ENCODE assay signal across 19 cellular contexts in genomic region chr6:47456536-47456975, GRCh38. TPM values are rescaled to one million over a fixed set of nuclear protein-coding genes. Genes with fewer than 3 reads are reported as not detected.
A peak's percentile ranks its signal among the peaks of the same experiment; 100 is the strongest.
DNase-seq lines count a peak whose midpoint lies in the region; ATAC-seq, FAIRE-seq and TF ChIP-seq lines count a peak whose summit lies in the region.
"Had no signal": no experiment of that assay in that cellular context is flagged by ENCODE, and none has a peak within 500 bp of the region (broad histone marks: within the 10 kb centered on the region; RNA-seq: fewer than 3 reads in every experiment).

No MANE protein-coding gene starts in this region.

- DNase-seq in HepG2 (ENCODE audit: low spot score): no peak
- DNase-seq in right lobe of liver: no peak
- peak; percentile 77 for DNase-seq in NCI-H146 (lab: John Stamatoyannopoulos, UW)
- peak; percentile 83 for DNase-seq in NCI-H69 (lab: John Stamatoyannopoulos, UW)
- no peak for DNase-seq in activated T-cell treated with anti-CD3 and anti-CD28 coated beads, Interleukin-2, amount 50 U/mL, for 1 hour
- DNase-seq: ACHN; C1 segment of cervical spinal cord; CD8-positive, alpha-beta memory T cell; DND-41; MV-4-11; NCI-H1694; NCI-H524; NK-92 treated with Interleukin-12 subunit alpha and Interleukin-12 subunit beta, amount 100 ng/mL, for 24 hours; SHP77 had no signal

- H3K4me2 ChIP-seq in HepG2 (ENCODE audit: low read depth, low read length): no peak overlapping the region

- WGBS in HepG2 (ENCODE audit: low lambda C conversion rate): 2% methylated on average over 2 of the region's 2 CpGs
- 75% methylated on average over 2 of the region's 2 CpGs for WGBS in right lobe of liver (ENCODE audit: insufficient coverage, low coverage, low lambda C conversion rate, missing lambda C conversion rate)

- H4K20me1 ChIP-seq in HepG2 (ENCODE audit: insufficient read depth, low read length): no peaks in the 10 kb centered on the region

- no peaks in the 10 kb centered on the region for H3K9me3 ChIP-seq in HepG2 (ENCODE audit: low read length)
- no peaks in the 10 kb centered on the region for H3K9me3 ChIP-seq in right lobe of liver
- H3K9me3 ChIP-seq: HAP-1 had no signal

- no peak overlapping the region for H3K9ac ChIP-seq in HepG2 (ENCODE audit: insufficient read depth, low read depth, low read length)

- H3K4me3 ChIP-seq in HepG2 (replicated peaks in 1 of 3; ENCODE audit: insufficient read depth in 1 of 3, low read depth in 2 of 3, low read length in 3 of 3) (no peak overlapping the region), right lobe of liver (no peak overlapping the region)
- H3K4me3 ChIP-seq: HAP-1, K562, SK-N-MC had no signal

- in situ Hi-C loops in HepG2 (cut with HindIII; ENCODE audit: extremely low pct_ligation_motif_present, low pct_unique_long_range_greater_than_20kb): no loop called here

- no peak for TF ChIP-seq POLR2A in HepG2 (IDR thresholded peaks at IDR 0.05; ENCODE audit: insufficient read depth in 1 of 2, low read depth in 2 of 2, low read length in 2 of 2)
- no peak for TF ChIP-seq POLR2A in right lobe of liver (IDR thresholded peaks at IDR 0.05)

- H3K27me3 ChIP-seq in HepG2 (ENCODE audit: control insufficient read depth in 1 of 2, insufficient read depth in 2 of 2, low read length in 2 of 2): 0 out of 5 replicates have a peak, but pooled peaks cover 0 to 4% of the 10 kb centered on the region in 2 experiments
- no peaks in the 10 kb centered on the region for H3K27me3 ChIP-seq in right lobe of liver

- intact Hi-C loops in HepG2 (cut with micrococcal nuclease; ENCODE audit: unreplicated experiment): loop anchor here (5.0 kb wide), 1 partner anchor 39 kb away; no protein-coding TSS in a partner anchor
- intact Hi-C loops in right lobe of liver (cut with DNase I): no loop called here

- H2AFZ ChIP-seq in HepG2 (ENCODE audit: low read length): no peak overlapping the region

- TF ChIP-seq CTCF in HepG2 (CRISPR knock-in tag; IDR thresholded peaks at IDR 0.05): no peak
- no peak for TF ChIP-seq CTCF in right lobe of liver (IDR thresholded peaks at IDR 0.05)

- POLR2A ChIA-PET in HepG2 (lab: Yijun Ruan, JAX): no interaction called here

- BruUV-seq in HepG2 (replicated peaks; lab: Mats Ljungman, UMichigan): no TSS peak

- CTCF ChIA-PET in HepG2 (lab: Yijun Ruan, JAX; ENCODE audit: low intra/inter-chr PET ratio, low total read pairs): no interaction called here

- TF ChIP-seq RAD21 in HepG2 (CRISPR knock-in tag; IDR thresholded peaks at IDR 0.05): no peak

- H3K79me2 ChIP-seq in HepG2 (ENCODE audit: insufficient read depth, low read length): no peaks in the 10 kb centered on the region

- H3K36me3 ChIP-seq in HepG2 (replicated peaks in 1 of 2; ENCODE audit: control insufficient read depth in 1 of 2, insufficient read depth in 2 of 2, low read length in 2 of 2): no peaks in the 10 kb centered on the region
- no peaks in the 10 kb centered on the region for H3K36me3 ChIP-seq in right lobe of liver
- H3K36me3 ChIP-seq: HAP-1 had no signal

- H3K4me1 ChIP-seq in HepG2 (ENCODE audit: insufficient read depth, low read length) (peaks cover 17% of the 10 kb centered on the region), right lobe of liver (peaks cover 0 to 31% (median 8%) of the 10 kb centered on the region in 4 donors)
- H3K4me1 ChIP-seq: HAP-1 had no signal

- H3K27ac ChIP-seq in HepG2 (ENCODE audit: extremely low read length, insufficient read depth, low read length) (no peak overlapping the region), right lobe of liver (no peak overlapping the region)
- H3K27ac ChIP-seq: SK-N-MC had no signal

- TF ChIP-seq EP300 in HepG2 (IDR thresholded peaks at IDR 0.05; ENCODE audit: low read depth in 2 of 2, low read length in 2 of 2) (no peak), HepG2 (CRISPR knock-in tag; IDR thresholded peaks at IDR 0.05; ENCODE audit: borderline replicate concordance) (no peak)

- no peak for FAIRE-seq in HepG2 (lab: Jason Lieb, UNC)
- FAIRE-seq: K562 had no signal

- ATAC-seq in HepG2 (no peak), right lobe of liver (no peak), HG03521 (IDR thresholded peaks at IDR 0.05; ENCODE audit: unreplicated experiment) (no peak), HG03520 (IDR thresholded peaks at IDR 0.05; ENCODE audit: unreplicated experiment) (no peak)
- ATAC-seq: K562 had no signal

TF ChIP-seq in HepG2, 621 proteins besides CTCF, POLR2A, EP300 and RAD21:
- no peak for TF ChIP-seq ZBTB26 (CRISPR knock-in tag; IDR thresholded peaks at IDR 0.05; ENCODE audit: borderline replicate concordance)
- peak; percentile 18; the same call in 1 of the 2 replicates for TF ChIP-seq ATF7 (IDR thresholded peaks at IDR 0.05)
- no peak for TF ChIP-seq ATF7 (CRISPR knock-in tag; IDR thresholded peaks at IDR 0.05)
TF ChIP-seq in HepG2: peak in this region for 1.

RNA-seq across cellular contexts. Expression of gene CD2AP, which starts 21.0 kb away (rescaled TPM):
- total RNA-seq in HepG2 (2016; rRNA removed; fragmentation: Illumina TruSeq; extraction: Trizol) (31.9 and 40.1 TPM in 2 replicates), right lobe of liver (10 to 100 TPM; 12.0 to 24.8 (median 15.1) TPM)
- total RNA-seq in HepG2 (2016; cell fraction: cytosol; rRNA removed; fragmentation: Illumina TruSeq; extraction: Trizol; ENCODE audit: low read depth): 12.4 and 19.0 TPM in 2 replicates
- 30.7 and 38.4 TPM in 2 replicates for total RNA-seq in HepG2 (2016; cell fraction: insoluble cytoplasmic fraction; rRNA removed; fragmentation: Illumina TruSeq; extraction: Trizol)
- 12.4 and 12.6 TPM in 2 replicates for total RNA-seq in HepG2 (2016; cell fraction: membrane; rRNA removed; fragmentation: Illumina TruSeq; extraction: Trizol)
- 42.9 and 47.2 TPM in 2 replicates for total RNA-seq in HepG2 (2016; cell fraction: nucleus; rRNA removed; fragmentation: Illumina TruSeq; extraction: Trizol)
- polyA plus RNA-seq in HepG2 (2011; rRNA removed): 6.0 and 8.6 TPM in 2 replicates
- 2.4 and 4.1 TPM in 2 replicates for polyA plus RNA-seq in HepG2 (2011; cell fraction: cytosol; rRNA removed)
- 5.8 and 8.0 TPM in 2 replicates for polyA plus RNA-seq in HepG2 (2011; cell fraction: nucleus; rRNA removed)
- 20.4 and 25.9 TPM in 2 replicates for polyA plus RNA-seq in HepG2 (2012)
- polyA plus RNA-seq in HepG2 (2016; cell fraction: cytosol; fragmentation: Illumina TruSeq; extraction: Trizol; ENCODE audit: low read depth): 1.0 and 1.1 TPM in 2 replicates
- 41.6 and 46.6 TPM in 2 replicates for polyA plus RNA-seq in HepG2 (2016; cell fraction: insoluble cytoplasmic fraction; fragmentation: Illumina TruSeq; extraction: Trizol; ENCODE audit: low read depth)
- 5.3 and 5.7 TPM in 2 replicates for polyA plus RNA-seq in HepG2 (2016; cell fraction: membrane; fragmentation: Illumina TruSeq; extraction: Trizol; ENCODE audit: low read depth)
- polyA plus RNA-seq in HepG2 (2016; cell fraction: nucleus; fragmentation: Illumina TruSeq; extraction: Trizol; ENCODE audit: insufficient read depth, low read depth): 31.0 and 34.8 TPM in 2 replicates
- polyA minus RNA-seq in HepG2 (2011; rRNA and poly(A)+ RNA removed; ENCODE audit: low replicate concordance): 1.9 and 2.4 TPM in 2 replicates
- 9.9 and 10.5 TPM in 2 replicates for polyA minus RNA-seq in HepG2 (2011; cell fraction: cytosol; rRNA and poly(A)+ RNA removed)
- polyA minus RNA-seq in HepG2 (2011; cell fraction: nucleus; rRNA and poly(A)+ RNA removed): 84.8 and 85.6 TPM in 2 replicates

Comparison
In these comparisons a context has a peak if more than half of its experiments do, and no peak if none do; other contexts are left out.
1. DNase-seq: peak in NCI-H146 (single experiment) and NCI-H69 (single experiment); none in HepG2 (single experiment), right lobe of liver (0 of 3) and activated T-cell treated with anti-CD3 and anti-CD28 coated beads, Interleukin-2, amount 50 U/mL, for 1 hour (single experiment).